ENCODE assay signal across 13 cellular contexts in the genomic region with DNA sequence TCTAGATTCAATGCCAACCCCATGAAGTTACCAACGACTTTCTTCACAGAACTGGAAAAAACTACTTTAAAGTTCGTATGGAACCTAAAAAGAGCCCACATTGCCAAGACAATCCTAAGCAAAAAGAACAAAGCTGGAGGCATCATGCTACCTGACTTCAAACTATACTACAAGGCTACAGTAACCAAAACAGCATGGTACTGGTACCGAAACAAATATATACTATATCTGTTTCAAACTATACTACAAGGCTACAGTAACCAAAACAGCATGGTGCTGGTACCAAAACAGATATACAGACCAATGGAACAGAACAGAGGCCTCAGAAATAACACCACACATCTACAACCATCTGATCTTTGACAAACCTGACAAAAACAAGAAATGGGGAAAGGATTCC. TPM values are rescaled to one million over a fixed set of nuclear protein-coding genes. Genes with fewer than 3 reads are reported as not detected.
"Had no signal": no experiment of that assay in that cellular context is flagged by ENCODE, and none has a peak within 500 bp of the region (broad histone marks: within the 10 kb centered on the region; RNA-seq: fewer than 3 reads in every experiment).

No MANE protein-coding gene starts in this region.

RNA-seq across cellular contexts. Expression of a gene that starts 48.6 kb away (rescaled TPM):
- total RNA-seq: activated naive CD4-positive, alpha-beta T cell treated with anti-CD3 and anti-CD28 coated beads for 36 hours; activated naive CD8-positive, alpha-beta T cell treated with anti-CD3 and anti-CD28 coated beads for 36 hours; activated T-cell treated with anti-CD3 and anti-CD28 coated beads, Interleukin-2, amount 50 U/mL, for 4 hours; activated T-cell treated with anti-CD3 and anti-CD28 coated beads, Interleukin-2, amount 50 U/mL, for 72 hours; activated T-helper 1 cell treated with anti-CD3 and anti-CD28 coated beads, Interleukin-12 subunit alpha, Interleukin-12 subunit beta, Interleukin-2, Interleukin-4 antibody, amounts not matched to agents 30 ng/mL and 10 ng/mL and 1 ng/mL, durations not matched to agents 14 hours and 24 hours and 36 hours; activated T-helper 17 cell treated with anti-CD3 and anti-CD28 coated beads, Interleukin-2, amount 50 U/mL, for 72 hours; activated T-helper 2 cell treated with anti-CD3 and anti-CD28 coated beads, Interferon-gamma antibody, Interleukin-2, Interleukin-4, amounts not matched to agents 10 μg/mL and 5 μg/mL and 100 μg/mL, durations not matched to agents 14 hours and 24 hours and 36 hours; ascending aorta; body of pancreas; cardiac muscle cell; cardiac septum; cerebellum had no signal
- polyA plus RNA-seq: adipose tissue, cardiac muscle cell had no signal
